Comparison of ENCODE assay signal across 20 cellular contexts in the genomic region with DNA sequence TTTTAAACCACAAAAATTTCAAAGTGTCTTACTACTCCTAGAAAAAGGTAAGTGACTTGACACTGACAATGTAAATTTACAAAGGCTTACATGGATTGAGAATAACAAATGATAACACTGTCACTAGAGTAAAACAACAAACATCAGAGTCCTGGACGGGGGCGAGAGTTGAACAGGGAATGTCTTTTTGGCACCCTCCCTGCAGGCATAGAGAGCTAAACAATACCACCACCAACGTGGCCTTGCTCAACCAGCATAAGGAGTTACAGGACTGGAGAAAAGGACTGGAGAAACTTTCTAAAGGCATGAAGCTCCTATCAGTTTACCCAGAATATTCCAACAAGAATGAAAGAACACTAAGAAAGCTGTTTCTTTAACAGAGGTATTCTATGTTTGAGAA. TPM values are rescaled to one million over a fixed set of nuclear protein-coding genes. Genes with fewer than 3 reads are reported as not detected.
DNase-seq lines count a peak whose midpoint lies in the region; ATAC-seq, FAIRE-seq and TF ChIP-seq lines count a peak whose summit lies in the region.
"Had no signal": no experiment of that assay in that cellular context is flagged by ENCODE, and none has a peak within 500 bp of the region (broad histone marks: within the 10 kb centered on the region; RNA-seq: fewer than 3 reads in every experiment).

No MANE protein-coding gene starts in this region.

- no peak overlapping the region for H2AFZ ChIP-seq in trophoblast cell (ENCODE audit: insufficient read depth, low read length, poor library complexity)
- H2AFZ ChIP-seq: GM23248 had no signal

- no peak overlapping the region for H3K18ac ChIP-seq in trophoblast cell (ENCODE audit: low read length)

- H3K4me1 Mint-ChIP-seq in CD8-positive, alpha-beta T cell (ENCODE audit: low read depth) = peaks cover 68% of the 10 kb centered on the region
- H3K4me1 Mint-ChIP-seq in osteocyte (ENCODE audit: unreplicated experiment) = peaks cover 36% of the 10 kb centered on the region

- H4K12ac ChIP-seq in trophoblast cell (ENCODE audit: low read depth, low read length) = no peak overlapping the region

- H3K4me1 ChIP-seq in CD8-positive, alpha-beta T cell (ENCODE audit: insufficient read depth, low read length) = peaks cover 5% of the 10 kb centered on the region
- no peaks in the 10 kb centered on the region for H3K4me1 ChIP-seq in HEK293 (ENCODE audit: control insufficient read depth, insufficient read depth, low read length)
- peaks cover 0 to 3% of the 10 kb centered on the region in 2 experiments for H3K4me1 ChIP-seq in trophoblast cell (ENCODE audit: control insufficient read depth in 1 of 2, insufficient read depth in 2 of 2, low read length in 2 of 2)

- no peaks in the 10 kb centered on the region for H3K79me1 ChIP-seq in trophoblast cell (ENCODE audit: low read length)

- no peak for TF ChIP-seq CTCF in CD8-positive, alpha-beta T cell (IDR thresholded peaks at IDR 0.05)
- TF ChIP-seq CTCF in HEK293 (tag by site-specific recombination; IDR thresholded peaks at IDR 0.05) = no peak
- TF ChIP-seq CTCF in osteocyte (IDR thresholded peaks at IDR 0.05) = no peak

- H3K9me3 ChIP-seq in CD8-positive, alpha-beta T cell (ENCODE audit: low read length) = no peaks in the 10 kb centered on the region
- H3K9me3 ChIP-seq in HEK293 (ENCODE audit: control insufficient read depth, insufficient read depth, low read depth, low read length) = no peaks in the 10 kb centered on the region
- no peaks in the 10 kb centered on the region for H3K9me3 ChIP-seq in trophoblast cell (ENCODE audit: insufficient read depth, low read depth, low read length)
- H3K9me3 ChIP-seq: transverse colon had no signal

- H2BK5ac ChIP-seq in trophoblast cell (ENCODE audit: low read depth, low read length, poor library complexity) = no peak overlapping the region

- H3K4me3 Mint-ChIP-seq in CD8-positive, alpha-beta T cell = no peak overlapping the region
- no peak overlapping the region for H3K4me3 Mint-ChIP-seq in osteocyte (ENCODE audit: unreplicated experiment)
- H3K4me3 Mint-ChIP-seq: activated CD8-positive, alpha-beta T cell treated with anti-CD3 and anti-CD28 coated beads, Interleukin-2, amount 10 ng/mL, durations not matched to agents 7 days and 5 days; activated naive CD8-positive, alpha-beta T cell treated with anti-CD3 and anti-CD28 coated beads for 36 hours; T-cell had no signal

- no peak overlapping the region for H3K23ac ChIP-seq in trophoblast cell (ENCODE audit: low read length)

- no peak overlapping the region for H3K4me3 ChIP-seq in CD8-positive, alpha-beta T cell (ENCODE audit: low read depth, low read length)
- H3K4me3 ChIP-seq in HEK293 (ENCODE audit: low read depth, low read length) (no peak overlapping the region), trophoblast cell (ENCODE audit: low read depth, low read length) (no peak overlapping the region)
- H3K4me3 ChIP-seq: GM23248, spleen, transverse colon had no signal

- no CpG with 5 or more reads among the region's 3 CpGs for WGBS in trophoblast cell (ENCODE audit: extremely low coverage, insufficient coverage, insufficient read length)

- H4K91ac ChIP-seq in trophoblast cell (ENCODE audit: low read depth, low read length) = no peak overlapping the region

- H3K14ac ChIP-seq in trophoblast cell (ENCODE audit: low read length) = no peak overlapping the region

- H3K27me3 Mint-ChIP-seq in CD8-positive, alpha-beta T cell (ENCODE audit: low read depth) = no peaks in the 10 kb centered on the region
- H3K27me3 Mint-ChIP-seq in osteocyte (ENCODE audit: unreplicated experiment) = no peaks in the 10 kb centered on the region
- H3K27me3 Mint-ChIP-seq: activated naive CD8-positive, alpha-beta T cell treated with anti-CD3 and anti-CD28 coated beads for 36 hours; T-cell had no signal

- H3K36me3 ChIP-seq in CD8-positive, alpha-beta T cell (ENCODE audit: insufficient read depth, low read length) = no peaks in the 10 kb centered on the region
- H3K36me3 ChIP-seq in HEK293 (ENCODE audit: control insufficient read depth in 2 of 2, insufficient read depth in 1 of 2, low read length in 2 of 2) (no peaks in the 10 kb centered on the region), trophoblast cell (ENCODE audit: control insufficient read depth in 1 of 2, insufficient read depth in 2 of 2, low read length in 2 of 2) (no peaks in the 10 kb centered on the region)

- no peak for ATAC-seq in CD8-positive, alpha-beta T cell
- ATAC-seq in GM21367 (IDR thresholded peaks at IDR 0.05; ENCODE audit: unreplicated experiment) = no peak
- ATAC-seq: activated CD8-positive, alpha-beta T cell treated with anti-CD3 and anti-CD28 coated beads, Interleukin-2, amount 10 ng/mL, durations not matched to agents 7 days and 5 days; T-cell had no signal

- H4K8ac ChIP-seq in trophoblast cell (ENCODE audit: low read depth, low read length) = no peak overlapping the region

- H3K4me2 ChIP-seq in trophoblast cell (ENCODE audit: low read length) = no peak overlapping the region

- DNase-seq in CD8-positive, alpha-beta T cell = no peak
- DNase-seq in fibroblast of gingiva (ENCODE audit: low read depth) (peak; percentile 13), trophoblast cell (peak; percentile 7 to 48), HTR-8/SVneo (ENCODE audit: insufficient read length, low spot score) (no peak), osteocyte (ENCODE audit: extremely low spot score, unreplicated experiment) (no peak)
- DNase-seq: activated CD4-positive, CD25-positive, alpha-beta regulatory T cell treated with anti-CD3 and anti-CD28 coated beads, Interleukin-2, amount 50 U/mL, for 72 hours; activated CD8-positive, alpha-beta T cell treated with anti-CD3 and anti-CD28 coated beads, Interleukin-2, amount 10 ng/mL, durations not matched to agents 7 days and 5 days; activated naive CD8-positive, alpha-beta T cell treated with anti-CD3 and anti-CD28 coated beads for 36 hours; GM23248; head of caudate nucleus; kidney glomerular epithelial cell; NCI-H2029 treated with DMSO at 0.1 percent for 48 hours; NCI-H2227 treated with DMSO at 0.1 percent for 48 hours; NCI-H774; right cardiac atrium; spleen; T-cell; transverse colon had no signal

- intact Hi-C loops in CD8-positive, alpha-beta T cell (cut with DNase I, micrococcal nuclease) = loop anchor here in 1 of 2 experiments (2.0 kb wide), 1 partner anchor 15 kb away; no protein-coding TSS in a partner anchor

- H2AK5ac ChIP-seq in trophoblast cell (ENCODE audit: low read length) = no peak overlapping the region

- H3K27ac ChIP-seq in CD8-positive, alpha-beta T cell (ENCODE audit: low read depth, low read length) = no peak overlapping the region
- H3K27ac ChIP-seq in HEK293 (ENCODE audit: extremely low read depth, low read depth, low read length) (no peak overlapping the region), trophoblast cell (ENCODE audit: low read depth, low read length) (no peak overlapping the region)
- H3K27ac ChIP-seq: GM23248, spleen, transverse colon had no signal

- H3K36me3 Mint-ChIP-seq in CD8-positive, alpha-beta T cell = peaks cover 17% of the 10 kb centered on the region
- H3K36me3 Mint-ChIP-seq in osteocyte (ENCODE audit: unreplicated experiment) = peaks cover 7% of the 10 kb centered on the region

- POLR2A ChIA-PET in CD8-positive, alpha-beta T cell (lab: Charles Lee) = no interaction called here
- POLR2A ChIA-PET in HEK293 (lab: Yijun Ruan, JAX) = no interaction called here

- no peaks in the 10 kb centered on the region for H3K9me3 Mint-ChIP-seq in CD8-positive, alpha-beta T cell
- no peaks in the 10 kb centered on the region for H3K9me3 Mint-ChIP-seq in osteocyte (ENCODE audit: unreplicated experiment)

- H2BK12ac ChIP-seq in trophoblast cell (ENCODE audit: low read length) = no peak overlapping the region

- H3K4ac ChIP-seq in trophoblast cell (ENCODE audit: low read depth, low read length) = no peak overlapping the region

- FAIRE-seq in HTR-8/SVneo (lab: Jason Lieb, UNC) = no peak

- H3K79me2 ChIP-seq in trophoblast cell (ENCODE audit: control insufficient read depth, insufficient read depth, low read length, poor library complexity) = no peaks in the 10 kb centered on the region

- CTCF ChIA-PET in CD8-positive, alpha-beta T cell (lab: Charles Lee) = no interaction called here
- CTCF ChIA-PET in HEK293 (lab: Yijun Ruan, JAX) = interaction anchor here (1.3 kb wide), 1 partner anchor 165 kb away, joined by 4 read pairs; no protein-coding TSS in a partner anchor

- H3K27me3 ChIP-seq in CD8-positive, alpha-beta T cell (ENCODE audit: insufficient read depth, low read length) = no peaks in the 10 kb centered on the region
- no peaks in the 10 kb centered on the region for H3K27me3 ChIP-seq in trophoblast cell (ENCODE audit: insufficient read depth, low read length)
- H3K27me3 ChIP-seq: spleen, transverse colon had no signal

- H3K27ac Mint-ChIP-seq in CD8-positive, alpha-beta T cell = peak overlapping the region; percentile 52
- H3K27ac Mint-ChIP-seq in osteocyte (ENCODE audit: unreplicated experiment) = no peak overlapping the region
- H3K27ac Mint-ChIP-seq: activated CD8-positive, alpha-beta T cell treated with anti-CD3 and anti-CD28 coated beads, Interleukin-2, amount 10 ng/mL, durations not matched to agents 7 days and 5 days; activated naive CD8-positive, alpha-beta T cell treated with anti-CD3 and anti-CD28 coated beads for 36 hours had no signal

- H2BK120ac ChIP-seq in trophoblast cell (ENCODE audit: insufficient read depth, low read length, poor library complexity) = no peak overlapping the region

- H3K9ac ChIP-seq in trophoblast cell (ENCODE audit: low read length) = no peak overlapping the region
- H3K9ac ChIP-seq: GM23248 had no signal

TF ChIP-seq in HEK293, 187 proteins besides CTCF, POLR2A, EP300 and RAD21:
- TF ChIP-seq ZNF223 (tag by site-specific recombination; IDR thresholded peaks at IDR 0.05) (no peak), ZNF785 (tag by site-specific recombination; IDR thresholded peaks at IDR 0.05) (no peak), ZNF10 (tag by site-specific recombination; IDR thresholded peaks at IDR 0.05) (no peak), ZNF585B (tag by site-specific recombination; IDR thresholded peaks at IDR 0.05) (no peak), ZNF341 (tag by site-specific recombination; IDR thresholded peaks at IDR 0.05; ENCODE audit: low read depth) (0 out of 2 replicates have a peak, but pooled peaks have one; percentile 17), ZNF114 (tag by site-specific recombination; IDR thresholded peaks at IDR 0.05) (no peak)
- TF ChIP-seq, protein P1, sequence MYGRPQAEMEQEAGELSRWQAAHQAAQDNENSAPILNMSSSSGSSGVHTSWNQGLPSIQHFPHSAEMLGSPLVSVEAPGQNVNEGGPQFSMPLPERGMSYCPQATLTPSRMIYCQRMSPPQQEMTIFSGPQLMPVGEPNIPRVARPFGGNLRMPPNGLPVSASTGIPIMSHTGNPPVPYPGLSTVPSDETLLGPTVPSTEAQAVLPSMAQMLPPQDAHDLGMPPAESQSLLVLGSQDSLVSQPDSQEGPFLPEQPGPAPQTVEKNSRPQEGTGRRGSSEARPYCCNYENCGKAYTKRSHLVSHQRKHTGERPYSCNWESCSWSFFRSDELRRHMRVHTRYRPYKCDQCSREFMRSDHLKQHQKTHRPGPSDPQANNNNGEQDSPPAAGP (tag by site-specific recombination; IDR thresholded peaks at IDR 0.05) = no peak

RNA-seq across cellular contexts. Expression of a gene that starts 55.3 kb away (rescaled TPM):
- total RNA-seq in CD8-positive, alpha-beta T cell = 100 to 1,000 TPM in 1 of 2 experiments, 10 to 100 TPM in 1; 96.8 to 112 TPM
- polyA plus RNA-seq in trophoblast cell (2013) = 64.1 and 68.0 TPM in 2 replicates
- total RNA-seq in osteocyte = 47.6 and 58.9 TPM in 2 replicates

Comparison
In these comparisons a context has a peak if more than half of its experiments do, and no peak if none do; other contexts are left out.
1. DNase-seq: peak in fibroblast of gingiva (single experiment) and trophoblast cell (2 of 2); none in CD8-positive, alpha-beta T cell (0 of 7), HTR-8/SVneo (single experiment) and osteocyte (single experiment).